8 cellular contexts compared by ENCODE assay signal in the genomic region with DNA sequence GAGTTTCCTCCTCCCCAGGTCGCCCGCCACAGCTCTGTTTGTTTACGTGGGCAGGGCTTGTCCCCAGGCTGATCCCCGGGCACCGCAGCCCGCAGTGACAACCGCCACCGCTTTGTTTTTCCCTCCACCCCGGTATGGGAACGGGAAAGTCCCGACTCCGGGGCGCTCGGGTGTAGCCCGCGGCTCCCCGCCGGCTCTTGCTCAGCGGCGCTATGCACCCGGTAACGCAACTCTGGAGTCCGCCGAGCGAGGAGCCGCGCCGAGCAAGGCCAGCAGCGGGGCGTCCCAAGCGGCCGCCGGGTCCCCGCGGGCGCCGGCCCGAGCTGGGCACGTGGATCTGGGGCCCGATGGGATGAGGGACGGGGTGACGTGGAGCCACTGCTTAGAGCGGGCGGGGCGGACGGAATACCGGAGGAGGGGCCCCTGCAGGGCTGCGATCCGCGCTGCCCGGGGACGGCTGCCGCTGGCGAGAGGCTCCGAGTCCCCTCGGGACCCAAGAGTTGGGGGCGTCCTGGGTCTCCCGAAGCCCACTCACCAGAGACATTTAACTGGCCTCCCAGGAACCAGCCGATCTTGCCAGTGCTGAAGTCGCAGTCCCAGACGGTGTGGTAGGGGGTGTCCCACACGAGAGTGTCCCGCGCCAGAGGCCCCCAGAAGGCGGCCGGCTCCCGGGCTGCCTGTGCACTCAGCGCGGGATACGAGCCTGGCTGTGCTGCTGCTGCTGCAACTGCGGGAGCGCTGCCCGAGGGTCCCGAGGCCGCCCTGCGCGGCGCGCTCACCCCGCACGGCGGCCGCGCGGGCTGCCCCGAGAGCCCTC. TPM values are rescaled to one million over a fixed set of nuclear protein-coding genes. Genes with fewer than 3 reads are reported as not detected.
DNase-seq lines count a peak whose midpoint lies in the region; ATAC-seq and TF ChIP-seq lines count a peak whose summit lies in the region.

No MANE protein-coding gene starts in this region.

- H3K4me1 ChIP-seq in NT2/D1 (ENCODE audit: insufficient read depth, insufficient read length), result peaks cover 4% of the 10 kb centered on the region
- peaks cover 57 to 69% (median 61%) of the 10 kb centered on the region in 4 donors for H3K4me1 ChIP-seq in esophagus muscularis mucosa

- peak; percentile 28 for DNase-seq in ACHN
- DNase-seq in NT2/D1 (ENCODE audit: low read depth, low spot score), result no peak
- peak; percentile 81 for DNase-seq in activated T-cell treated with anti-CD3 and anti-CD28 coated beads, Interleukin-2, amount 50 U/mL, for 1 hour
- no peak for DNase-seq in esophagus muscularis mucosa (ENCODE audit: extremely low spot score)
- DNase-seq in natural killer cell, result peak; percentile 90
- peak; percentile 75 for DNase-seq in stimulated activated naive CD4-positive, alpha-beta T cell treated with Interleukin-2 at 50 U/mL for 16 hours (lab: John Stamatoyannopoulos, UW)

- H3K9me3 Mint-ChIP-seq in natural killer cell, result no peaks in the 10 kb centered on the region

- in situ Hi-C loops in ACHN (cut with HindIII; ENCODE audit: low pct_ligation_motif_present, low pct_unique_long_range_greater_than_20kb, low sequenced_read_pairs), result no loop called here

- H3K4me3 Mint-ChIP-seq in natural killer cell, result peak overlapping the region; percentile 86

- TF ChIP-seq CTCF in esophagus muscularis mucosa (IDR thresholded peaks at IDR 0.05), result no peak
- no peak for TF ChIP-seq CTCF in natural killer cell (IDR thresholded peaks at IDR 0.05)

- H3K9me3 ChIP-seq in NT2/D1 (ENCODE audit: insufficient read depth, low read length), result no peaks in the 10 kb centered on the region
- H3K9me3 ChIP-seq in esophagus muscularis mucosa, result peaks cover 0 to 3% (median 0%) of the 10 kb centered on the region in 4 donors

- TF ChIP-seq EP300 in esophagus muscularis mucosa (IDR thresholded peaks at IDR 0.05), result no peak

- peak; percentile 48 for TF ChIP-seq POLR2A in esophagus muscularis mucosa (IDR thresholded peaks at IDR 0.05; ENCODE audit: low read depth)

- H3K27ac ChIP-seq in esophagus muscularis mucosa (replicated peaks in 1 of 4), result peak overlapping the region; percentile 96 to 98 (median 97)

- H3K4me1 Mint-ChIP-seq in natural killer cell, result peaks cover 34 to 39% of the 10 kb centered on the region in 2 donors

- H3K4me3 ChIP-seq in NT2/D1 (ENCODE audit: insufficient read length, low read depth) (peak overlapping the region; percentile 42), esophagus muscularis mucosa (peak overlapping the region; percentile 85 to 95 (median 89))

- intact Hi-C loops in esophagus muscularis mucosa (cut with DNase I), result loop anchor here (5.0 to 10.0 kb wide), 2 partner anchors 190 to 1433 kb away; a partner anchor contains a TSS
- intact Hi-C loops in natural killer cell (cut with micrococcal nuclease), result loop anchor here (1.0 to 5.0 kb wide), 4 partner anchors 65 to 335 kb away; a partner anchor contains a TSS

- H3K9ac ChIP-seq in NT2/D1 (ENCODE audit: insufficient read length, low read depth), result peak overlapping the region; percentile 74

- H3K27me3 ChIP-seq in NT2/D1 (ENCODE audit: insufficient read depth, insufficient read length), result peaks cover 81% of the 10 kb centered on the region
- H3K27me3 ChIP-seq in esophagus muscularis mucosa, result no peaks in the 10 kb centered on the region

- no peaks in the 10 kb centered on the region for H3K36me3 Mint-ChIP-seq in natural killer cell

- H3K36me3 ChIP-seq in NT2/D1 (ENCODE audit: insufficient read depth, insufficient read length, low read length) (no peaks in the 10 kb centered on the region), esophagus muscularis mucosa (no peaks in the 10 kb centered on the region)

- H3K27ac Mint-ChIP-seq in natural killer cell, result peak overlapping the region; percentile 90

- ATAC-seq in GM18858 (IDR thresholded peaks at IDR 0.05; ENCODE audit: unreplicated experiment), result peak; percentile 27
- peak; percentile 29 for ATAC-seq in HG03066 (IDR thresholded peaks at IDR 0.05; ENCODE audit: low read depth, unreplicated experiment)
- peak; percentile 62 to 78 (median 76) for ATAC-seq in natural killer cell

- WGBS in esophagus muscularis mucosa, result 0% methylated on average over 7 of the region's 86 CpGs

- H3K27me3 Mint-ChIP-seq in natural killer cell (ENCODE audit: low read depth in 2 of 2), result peaks cover under 1% of the 10 kb centered on the region in 2 donors

RNA-seq across cellular contexts. Expression of a gene that starts 0.5 kb away (rescaled TPM):
- total RNA-seq in esophagus muscularis mucosa, result 100 to 1,000 TPM in 1 of 4 donors, 10 to 100 TPM in 3; 36.6 to 154 (median 65.3) TPM
- 10 to 100 TPM; 46.3 to 67.4 (median 57.4) TPM for total RNA-seq in natural killer cell

RNA-seq across cellular contexts. Expression of a gene that starts 24.5 kb away (rescaled TPM):
- total RNA-seq in esophagus muscularis mucosa, result under 1 TPM in 1 of 4 donors, not detected in 3; 0.83 TPM
- total RNA-seq in natural killer cell, result not detected

Comparison
In these comparisons a context has a peak if more than half of its experiments do, and no peak if none do; other contexts are left out.
1. DNase-seq: peak in ACHN (single experiment), activated T-cell treated with anti-CD3 and anti-CD28 coated beads, Interleukin-2, amount 50 U/mL, for 1 hour (single experiment), natural killer cell (single experiment) and stimulated activated naive CD4-positive, alpha-beta T cell treated with Interleukin-2 at 50 U/mL for 16 hours (single experiment); none in NT2/D1 (single experiment) and esophagus muscularis mucosa (single experiment).
2. Peak in every context shown above with its lines, with median percentiles within 50 percentile points of each other: ATAC-seq.